Comparison of ENCODE assay signal across 23 cellular contexts in genomic region chr6:39402239-39402751, GRCh38.
DNase-seq lines count a peak whose midpoint lies in the region; ATAC-seq and TF ChIP-seq lines count a peak whose summit lies in the region.
"Had no signal": no experiment of that assay in that cellular context is flagged by ENCODE, and none has a peak within 500 bp of the region (broad histone marks: within the 10 kb centered on the region; RNA-seq: fewer than 3 reads in every experiment).

No MANE protein-coding gene starts in this region.

- WGBS in gastroesophageal sphincter (ENCODE audit: low coverage in 1 of 2), 2 donors = 58 to 71% methylated on average over 2 to 6 of the region's 7 CpGs

- H3K27me3 ChIP-seq in gastroesophageal sphincter = no peaks in the 10 kb centered on the region
- H3K27me3 ChIP-seq: gastrocnemius medialis, tibial artery had no signal

- no peak overlapping the region for H3K4me3 ChIP-seq in gastroesophageal sphincter
- H3K4me3 ChIP-seq: gastrocnemius medialis, left ventricle myocardium inferior, tibial artery had no signal

- H3K9me3 ChIP-seq in gastroesophageal sphincter = no peaks in the 10 kb centered on the region
- H3K9me3 ChIP-seq: gastrocnemius medialis, left ventricle myocardium inferior, tibial artery had no signal

- no peaks in the 10 kb centered on the region for H3K36me3 ChIP-seq in gastroesophageal sphincter
- H3K36me3 ChIP-seq: gastrocnemius medialis, left ventricle myocardium inferior, tibial artery had no signal

- H3K27ac ChIP-seq in gastroesophageal sphincter = no peak overlapping the region
- H3K27ac ChIP-seq: gastrocnemius medialis, left ventricle myocardium inferior, parathyroid adenoma, tibial artery had no signal

- TF ChIP-seq POLR2A in gastroesophageal sphincter (IDR thresholded peaks at IDR 0.05) = no peak

- ATAC-seq in gastroesophageal sphincter (peak; percentile 46), omental fat pad (ENCODE audit: low FRiP score) (no peak), GM19463 (IDR thresholded peaks at IDR 0.05; ENCODE audit: unreplicated experiment) (no peak), GM18502 (IDR thresholded peaks at IDR 0.05; ENCODE audit: poor library complexity, unreplicated experiment) (no peak)
- ATAC-seq: activated CD8-positive, alpha-beta memory T cell treated with anti-CD3 and anti-CD28 coated beads, Interleukin-2, amount 10 ng/mL, durations not matched to agents 7 days and 5 days had no signal

- no peak for TF ChIP-seq EP300 in gastroesophageal sphincter (IDR thresholded peaks at IDR 0.05)

- DNase-seq in Ammon's horn (ENCODE audit: low spot score) (peak; percentile 86), RPMI7951 (ENCODE audit: low read depth) (peak; percentile 77), putamen (ENCODE audit: low spot score) (peak; percentile 79), omental fat pad (ENCODE audit: low spot score) (no peak), NCI-H2081 treated with DMSO at 0.1 percent for 48 hours (lab: John Stamatoyannopoulos, UW) (no peak)
- DNase-seq: activated CD4-positive, alpha-beta T cell treated with anti-CD3 and anti-CD28 coated beads for 1 hour; activated CD8-positive, alpha-beta memory T cell treated with anti-CD3 and anti-CD28 coated beads, Interleukin-2, amount 10 ng/mL, durations not matched to agents 7 days and 5 days; activated effector memory CD4-positive, alpha-beta T cell treated with Interleukin-2 at 50 U/mL for 16 hours; CD4-positive, alpha-beta memory T cell; DMS79 treated with DMSO at 0.1 percent for 48 hours; endodermal cell; gastrocnemius medialis; HFFc6; left ventricle myocardium inferior; NCI-H524 treated with DMSO at 0.1 percent for 48 hours; SIG-M5; small intestine; T1000 had no signal

- no peaks in the 10 kb centered on the region for H3K4me1 ChIP-seq in gastroesophageal sphincter
- H3K4me1 ChIP-seq: gastrocnemius medialis, left ventricle myocardium inferior, parathyroid adenoma, tibial artery had no signal

- TF ChIP-seq CTCF in gastroesophageal sphincter (IDR thresholded peaks at IDR 0.05) = no peak
- no peak for TF ChIP-seq CTCF in omental fat pad (IDR thresholded peaks at IDR 0.05)

Comparison
In these comparisons a context has a peak if more than half of its experiments do, and no peak if none do; other contexts are left out.
1. DNase-seq: peak in Ammon's horn (single experiment), RPMI7951 (single experiment) and putamen (single experiment); none in omental fat pad (single experiment) and NCI-H2081 treated with DMSO at 0.1 percent for 48 hours (single experiment).